13 cellular contexts compared by ENCODE assay signal in genomic region chr11:121450424-121450823, GRCh38. TPM values are rescaled to one million over a fixed set of nuclear protein-coding genes. Genes with fewer than 3 reads are reported as not detected.
A peak's percentile ranks its signal among the peaks of the same experiment; 100 is the strongest.
DNase-seq lines count a peak whose midpoint lies in the region; ATAC-seq, FAIRE-seq and TF ChIP-seq lines count a peak whose summit lies in the region.
"Had no signal": no experiment of that assay in that cellular context is flagged by ENCODE, and none has a peak within 500 bp of the region (broad histone marks: within the 10 kb centered on the region; RNA-seq: fewer than 3 reads in every experiment).

No MANE protein-coding gene starts in this region.

- no peak overlapping the region for H3K4me2 ChIP-seq in keratinocyte (ENCODE audit: control insufficient read depth, extremely low read depth, insufficient read depth, low read depth, low read length)

- H3K4me1 Mint-ChIP-seq in activated T-cell treated with anti-CD3 and anti-CD28 coated beads, Interleukin-2, amount 50 U/mL, for 24 hours (ENCODE audit: low read depth): peaks cover 89% of the 10 kb centered on the region

- H3K9me3 ChIP-seq in keratinocyte (ENCODE audit: control insufficient read depth, low read depth, low read length): no peaks in the 10 kb centered on the region

- TF ChIP-seq CTCF in VCaP (conservative IDR thresholded peaks at IDR 0.05) (no peak), keratinocyte (optimal IDR thresholded peaks at IDR 0.05 in 1 of 3, IDR thresholded peaks at IDR 0.05 in 1 of 3, conservative IDR thresholded peaks at IDR 0.05 in 1 of 3; ENCODE audit: extremely low read depth in 1 of 3, insufficient read depth in 2 of 3, low read length in 3 of 3) (no peak)

- H3K9me3 Mint-ChIP-seq in activated T-cell treated with anti-CD3 and anti-CD28 coated beads, Interleukin-2, amount 50 U/mL, for 24 hours: no peaks in the 10 kb centered on the region

- H3K27me3 Mint-ChIP-seq in activated T-cell treated with anti-CD3 and anti-CD28 coated beads, Interleukin-2, amount 50 U/mL, for 24 hours: no peaks in the 10 kb centered on the region

- DNase-seq in activated T-cell treated with anti-CD3 and anti-CD28 coated beads, Interleukin-2, amount 50 U/mL, for 24 hours: no peak
- DNase-seq in activated T-cell treated with anti-CD3 and anti-CD28 coated beads for 4 hours (no peak), keratinocyte (ENCODE audit: low read depth, low spot score) (no peak), substantia nigra (lab: John Stamatoyannopoulos, UW) (no peak), SKM-1 (lab: John Stamatoyannopoulos, UW; ENCODE audit: unreplicated experiment) (no peak)
- DNase-seq: ACHN; NCI-H2029 treated with DMSO at 0.1 percent for 48 hours; stimulated activated CD4-positive, alpha-beta T cell treated with anti-CD3 and anti-CD28 coated beads, Interleukin-12 subunit alpha, Interleukin-12 subunit beta, amount 100 ng/mL, for 4 hours had no signal

- no peak overlapping the region for H2AFZ ChIP-seq in keratinocyte (ENCODE audit: control insufficient read depth, low read length)

- no peak overlapping the region for H3K4me3 ChIP-seq in keratinocyte (ENCODE audit: control insufficient read depth in 2 of 3, extremely low read depth in 1 of 3, insufficient read depth in 2 of 3, low read depth in 1 of 3, low read length in 3 of 3)

- H3K36me3 ChIP-seq in keratinocyte (ENCODE audit: control insufficient read depth in 2 of 2, extremely low read depth in 1 of 2, insufficient read depth in 2 of 2, low read length in 2 of 2): no peaks in the 10 kb centered on the region

- H3K9ac ChIP-seq in keratinocyte (ENCODE audit: control insufficient read depth, extremely low read depth, insufficient read depth, low read length): no peak overlapping the region

- dilution Hi-C loops in keratinocyte (cut with MboI; ENCODE audit: extremely low pct_ligation_motif_present, low sequenced_read_pairs): no loop called here

- peak; percentile 39 for FAIRE-seq in keratinocyte (lab: Jason Lieb, UNC)
- FAIRE-seq: endometrium, HTR-8/SVneo had no signal

- H3K27ac Mint-ChIP-seq in activated T-cell treated with anti-CD3 and anti-CD28 coated beads, Interleukin-2, amount 50 U/mL, for 24 hours: peak overlapping the region; percentile 89

- H3K9me1 ChIP-seq in keratinocyte (ENCODE audit: control insufficient read depth, extremely low read depth, insufficient read depth, low read length): no peaks in the 10 kb centered on the region

- peaks cover 19% of the 10 kb centered on the region for H3K4me1 ChIP-seq in keratinocyte (ENCODE audit: control insufficient read depth, extremely low read depth, insufficient read depth, low read length)

- H3K36me3 Mint-ChIP-seq in activated T-cell treated with anti-CD3 and anti-CD28 coated beads, Interleukin-2, amount 50 U/mL, for 24 hours (ENCODE audit: low read depth): peaks cover 9% of the 10 kb centered on the region

- H3K27me3 ChIP-seq in keratinocyte (ENCODE audit: control insufficient read depth, extremely low read depth, insufficient read depth, low read length): no peaks in the 10 kb centered on the region

- peak overlapping the region; percentile 93 for H3K4me3 Mint-ChIP-seq in activated T-cell treated with anti-CD3 and anti-CD28 coated beads, Interleukin-2, amount 50 U/mL, for 24 hours

- no peak for ATAC-seq in GM21390 (IDR thresholded peaks at IDR 0.05; ENCODE audit: unreplicated experiment)
- no peak for ATAC-seq in GM18861 (IDR thresholded peaks at IDR 0.05; ENCODE audit: unreplicated experiment)

- H3K79me2 ChIP-seq in keratinocyte (ENCODE audit: control insufficient read depth, insufficient read depth, low read length): no peaks in the 10 kb centered on the region

- no peaks in the 10 kb centered on the region for H4K20me1 ChIP-seq in keratinocyte (ENCODE audit: control insufficient read depth, extremely low read depth, insufficient read depth, low read length)

- H3K27ac ChIP-seq in VCaP (peak overlapping the region; percentile 92), keratinocyte (ENCODE audit: control insufficient read depth, insufficient read depth, low read length) (no peak overlapping the region), substantia nigra (ENCODE audit: low read depth, low read length, poor library complexity, severe bottlenecking) (peak overlapping the region; percentile 35)

RNA-seq across cellular contexts. Expression of gene SORL1, which starts 1.7 kb away (rescaled TPM):
- 38.9 to 81.8 TPM (median 46.1 TPM) in 3 replicates for polyA plus RNA-seq in keratinocyte
- polyA plus RNA-seq in keratinocyte (2011; ENCODE audit: low read depth): 6.3 TPM
- polyA plus RNA-seq in keratinocyte (2011; cell fraction: cytosol; rRNA removed): 16.3 and 21.8 TPM in 2 replicates
- polyA plus RNA-seq in keratinocyte (2011; cell fraction: nucleus; rRNA removed): 93.7 and 110 TPM in 2 replicates
- polyA plus RNA-seq in keratinocyte (2012; ENCODE audit: low replicate concordance): 7.1 and 52.3 TPM in 2 replicates
- 240 to 444 TPM (median 278 TPM) in 3 replicates for polyA minus RNA-seq in keratinocyte
- 80.4 TPM for polyA minus RNA-seq in keratinocyte (2011; cell fraction: cytosol; rRNA and poly(A)+ RNA removed)
- polyA minus RNA-seq in keratinocyte (2011; cell fraction: nucleus; rRNA and poly(A)+ RNA removed): 253 and 438 TPM in 2 replicates
